ENCODE assay signal across 23 cellular contexts in the genomic region with DNA sequence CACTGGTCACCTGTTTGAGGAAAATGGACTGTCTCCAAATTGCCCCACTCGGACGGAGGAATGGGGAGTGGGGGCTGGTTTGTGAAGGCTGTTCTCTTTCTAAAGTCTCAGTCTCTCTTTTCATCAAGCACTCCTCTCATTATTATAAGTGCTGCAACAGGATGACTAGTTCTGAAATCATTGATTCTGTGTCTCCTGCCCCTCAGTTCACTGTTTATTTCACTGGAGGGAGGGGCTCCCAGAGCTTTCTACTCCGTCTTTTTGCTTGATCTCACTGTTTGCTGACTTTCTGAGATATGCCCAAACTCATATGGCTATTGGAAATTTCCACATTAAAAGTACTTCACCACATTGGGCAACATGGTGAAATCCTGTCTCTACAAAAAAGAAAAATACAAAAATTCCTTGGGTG. TPM values are rescaled to one million over a fixed set of nuclear protein-coding genes. Genes with fewer than 3 reads are reported as not detected.
DNase-seq lines count a peak whose midpoint lies in the region; ATAC-seq, FAIRE-seq and TF ChIP-seq lines count a peak whose summit lies in the region.
"Had no signal": no experiment of that assay in that cellular context is flagged by ENCODE, and none has a peak within 500 bp of the region (broad histone marks: within the 10 kb centered on the region; RNA-seq: fewer than 3 reads in every experiment).

No MANE protein-coding gene starts in this region.

- no peak overlapping the region for H3K9ac ChIP-seq in OCI-LY3 (ENCODE audit: low read length)
- H3K9ac ChIP-seq: KMS-11 had no signal

- H3K4me1 ChIP-seq in OCI-LY3 (ENCODE audit: low read length) (peaks cover 59% of the 10 kb centered on the region), osteoblast (ENCODE audit: insufficient read depth, low read length) (peaks cover 21% of the 10 kb centered on the region)
- H3K4me1 ChIP-seq: colonic mucosa, vagina had no signal

- TF ChIP-seq CTCF in OCI-LY3 (IDR thresholded peaks at IDR 0.05; ENCODE audit: low read depth, low read length): no peak
- TF ChIP-seq CTCF in bronchial epithelial cell (IDR thresholded peaks at IDR 0.05; ENCODE audit: insufficient read depth, low read length, severe bottlenecking): no peak
- TF ChIP-seq CTCF in osteoblast (IDR thresholded peaks at IDR 0.05; ENCODE audit: extremely low read depth, low read depth, low read length): no peak

- FAIRE-seq in bronchial epithelial cell (lab: Jason Lieb, UNC) (no peak), HTR-8/SVneo (lab: Jason Lieb, UNC) (no peak)
- FAIRE-seq: D721Med, TTC549 had no signal

- ATAC-seq in HG02870 (IDR thresholded peaks at IDR 0.05; ENCODE audit: unreplicated experiment) (no peak), HG02885 (IDR thresholded peaks at IDR 0.05; ENCODE audit: poor library complexity, unreplicated experiment) (no peak)

- H3K4me3 ChIP-seq in OCI-LY3 (ENCODE audit: low read length): no peak overlapping the region
- no peak overlapping the region for H3K4me3 ChIP-seq in bronchial epithelial cell (ENCODE audit: low read depth, low read length)
- peak overlapping the region; percentile 30 for H3K4me3 ChIP-seq in osteoblast (ENCODE audit: insufficient read depth, low read length)
- H3K4me3 ChIP-seq: colonic mucosa, hepatocyte, vagina had no signal

- H4K20me1 ChIP-seq in OCI-LY3 (ENCODE audit: insufficient read depth, low read length) (no peaks in the 10 kb centered on the region), osteoblast (ENCODE audit: insufficient read depth, low read length) (no peaks in the 10 kb centered on the region)

- H3K27me3 ChIP-seq in OCI-LY3 (ENCODE audit: low read depth, low read length): peaks cover 7% of the 10 kb centered on the region; the same call in 1 of the 2 replicates
- H3K27me3 ChIP-seq in bronchial epithelial cell (ENCODE audit: control insufficient read depth, insufficient read depth, low read length): peaks cover 1% of the 10 kb centered on the region
- H3K27me3 ChIP-seq in osteoblast (ENCODE audit: insufficient read depth, low read length): no peaks in the 10 kb centered on the region
- H3K27me3 ChIP-seq: vagina had no signal

- H3K9me3 ChIP-seq in OCI-LY3 (ENCODE audit: insufficient read depth, low read length): peaks cover 5% of the 10 kb centered on the region; the same call in 1 of the 2 replicates
- H3K9me3 ChIP-seq in osteoblast (ENCODE audit: low read depth, low read length): no peaks in the 10 kb centered on the region
- H3K9me3 ChIP-seq: colonic mucosa, vagina had no signal

- H3K36me3 ChIP-seq in OCI-LY3 (replicated peaks; ENCODE audit: low read depth, low read length) (peaks cover 7% of the 10 kb centered on the region), bronchial epithelial cell (ENCODE audit: control insufficient read depth, insufficient read depth, low read length) (no peaks in the 10 kb centered on the region), osteoblast (ENCODE audit: insufficient read depth, low read length) (no peaks in the 10 kb centered on the region)
- H3K36me3 ChIP-seq: colonic mucosa, vagina had no signal

- H2AFZ ChIP-seq in OCI-LY3 (ENCODE audit: low read depth, low read length) (peak overlapping the region; percentile 54; the same call in 1 of the 2 replicates), osteoblast (ENCODE audit: low read length) (peak overlapping the region; percentile 64)
- H2AFZ ChIP-seq: hepatocyte had no signal

- DNase-seq in AG20443 (ENCODE audit: low spot score) (peak; percentile 56), bronchial epithelial cell (ENCODE audit: low read depth) (peak; percentile 50), osteoblast (ENCODE audit: insufficient read length, low spot score, missing footprints) (peak; percentile 86), epidermal melanocyte (ENCODE audit: insufficient read length, low spot score) (no peak), HTR-8/SVneo (ENCODE audit: insufficient read length, low spot score) (no peak)
- DNase-seq: activated CD4-positive, alpha-beta T cell treated with anti-CD3 and anti-CD28 coated beads, Interleukin-2, amount 50 U/mL, for 4 hours; activated T-cell treated with anti-CD3 and anti-CD28 coated beads, Interleukin-2, amount 50 U/mL, for 24 hours; colonic mucosa; GF-D8; left cardiac atrium; NCI-H1417 treated with DMSO at 0.1 percent for 48 hours; NCI-H446; nucleus accumbens; stimulated activated CD4-positive, alpha-beta T cell treated with anti-CD3 and anti-CD28 coated beads, Interleukin-12 subunit alpha, Interleukin-12 subunit beta, amount 100 ng/mL, for 4 hours; stimulated activated naive CD4-positive, alpha-beta T cell treated with Interleukin-2 at 50 U/mL for 16 hours had no signal

- H3K79me2 ChIP-seq in OCI-LY3 (ENCODE audit: low read length) (no peaks in the 10 kb centered on the region), osteoblast (ENCODE audit: insufficient read depth, low read length) (no peaks in the 10 kb centered on the region)
- H3K79me2 ChIP-seq: hepatocyte had no signal

- no peak overlapping the region for H3K27ac ChIP-seq in OCI-LY3 (ENCODE audit: low read length)
- peak overlapping the region; percentile 91 for H3K27ac ChIP-seq in osteoblast (ENCODE audit: low read depth, low read length)
- H3K27ac ChIP-seq: colonic mucosa, hepatocyte, KMS-11, vagina had no signal

- H3K4me2 ChIP-seq in OCI-LY3 (ENCODE audit: low read length) (peak overlapping the region; percentile 10; the same call in 1 of the 2 replicates), osteoblast (ENCODE audit: insufficient read depth, low read length) (peak overlapping the region; percentile 72)
- H3K4me2 ChIP-seq: hepatocyte, KMS-11 had no signal

RNA-seq across cellular contexts. Expression of gene CD70, which starts 20.5 kb away (rescaled TPM):
- total RNA-seq in bronchial epithelial cell (not detected in 2 replicates), osteoblast (0.29 TPM in 1 of 2 replicates, not detected in the other)
- total RNA-seq: hepatocyte, left cardiac atrium, vagina had no signal

RNA-seq across cellular contexts. Expression of gene TNFSF14, which starts 58.5 kb away (rescaled TPM):
- under 0.01 TPM in 1 of 2 replicates, not detected in the other for total RNA-seq in bronchial epithelial cell
- total RNA-seq in osteoblast: not detected in 2 replicates

Comparison
In these comparisons a context has a peak if more than half of its experiments do, and no peak if none do; other contexts are left out.
1. DNase-seq: peak in AG20443 (single experiment), bronchial epithelial cell (single experiment) and osteoblast (single experiment); none in epidermal melanocyte (single experiment) and HTR-8/SVneo (single experiment).